31 cellular contexts compared by ENCODE assay signal in the genomic region with DNA sequence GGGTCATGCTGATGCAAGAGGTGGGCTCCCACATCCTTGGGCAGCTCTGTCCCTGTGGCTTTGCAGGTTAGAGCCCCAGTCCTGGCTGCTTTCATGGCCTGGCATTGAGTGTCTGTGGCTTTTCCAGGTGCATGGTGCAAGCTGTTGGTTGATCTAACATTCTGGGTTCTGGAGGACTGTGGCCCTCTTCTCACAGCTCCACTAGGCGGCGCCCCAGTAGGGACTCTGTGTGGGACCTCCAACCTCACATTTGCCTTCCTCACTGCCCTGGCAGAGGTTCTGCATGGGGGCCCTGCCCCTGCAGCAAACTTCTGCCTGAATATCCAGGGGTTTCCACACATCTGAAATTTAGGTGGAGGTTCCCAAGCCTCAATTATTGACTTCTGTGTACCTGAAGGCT.
DNase-seq lines count a peak whose midpoint lies in the region; ATAC-seq, FAIRE-seq and TF ChIP-seq lines count a peak whose summit lies in the region.
"Had no signal": no experiment of that assay in that cellular context is flagged by ENCODE, and none has a peak within 500 bp of the region (broad histone marks: within the 10 kb centered on the region; RNA-seq: fewer than 3 reads in every experiment).

No MANE protein-coding gene starts in this region.

- no peaks in the 10 kb centered on the region for H3K4me1 ChIP-seq in SK-N-SH (ENCODE audit: control insufficient read depth in 1 of 2, insufficient read depth in 2 of 2, low read depth in 1 of 2, low read length in 1 of 2)
- no peaks in the 10 kb centered on the region for H3K4me1 ChIP-seq in H1 (replicated peaks in 1 of 4; ENCODE audit: control insufficient read depth in 3 of 4, insufficient read depth in 4 of 4, low read length in 3 of 4)
- H3K4me1 ChIP-seq in tibial nerve: no peaks in the 10 kb centered on the region
- H3K4me1 ChIP-seq: BLaER1, gastroesophageal sphincter, lower lobe of right lung, upper lobe of left lung had no signal

- TF ChIP-seq CTCF in SK-N-SH (IDR thresholded peaks at IDR 0.05): peak; percentile 13; the same call in 1 of the 2 replicates
- peak; percentile 40 for TF ChIP-seq CTCF in GM12872 (IDR thresholded peaks at IDR 0.05; ENCODE audit: insufficient read depth, low read depth, low read length)
- TF ChIP-seq CTCF in H1 (IDR thresholded peaks at IDR 0.05; ENCODE audit: control extremely low read depth in 1 of 3, insufficient read depth in 1 of 3, low read depth in 1 of 3, low read length in 3 of 3): peak; percentile 25 to 32 (median 30)
- no peak for TF ChIP-seq CTCF in tibial nerve (IDR thresholded peaks at IDR 0.05)

- TF ChIP-seq RAD21 in SK-N-SH (IDR thresholded peaks at IDR 0.05; ENCODE audit: low read length) (no peak), H1 (IDR thresholded peaks at IDR 0.05 in 1 of 2, conservative IDR thresholded peaks at IDR 0.05 in 1 of 2; ENCODE audit: low read depth in 2 of 2, low read length in 2 of 2) (peak; percentile 42 to 47)

- H3K9me2 ChIP-seq in SK-N-SH: no peaks in the 10 kb centered on the region

- no peak overlapping the region for H3K4ac ChIP-seq in H1 (replicated peaks; ENCODE audit: insufficient read length, low read depth, low read length)

- H3K18ac ChIP-seq in H1 (ENCODE audit: extremely low read depth, low read length): no peak overlapping the region

- H3K27ac ChIP-seq in SK-N-SH (ENCODE audit: low read depth in 2 of 2, low read length in 1 of 2): no peak overlapping the region
- no peak overlapping the region for H3K27ac ChIP-seq in H1 (ENCODE audit: low read depth, low read length)
- no peak overlapping the region for H3K27ac ChIP-seq in tibial nerve
- H3K27ac ChIP-seq: BLaER1, gastroesophageal sphincter, HL-60, lower lobe of right lung, upper lobe of left lung had no signal

- no peak overlapping the region for H2BK120ac ChIP-seq in H1 (replicated peaks; ENCODE audit: low read depth, low read length)

- no peak for ATAC-seq in SK-N-SH treated with all-trans-retinoic acid at 6 μM for 48 hours
- ATAC-seq: esophagus mucosa, gastroesophageal sphincter, GM23338, lower lobe of right lung, mucosa of descending colon, sciatic nerve, T-cell had no signal

- H3K4me3 ChIP-seq in SK-N-SH (ENCODE audit: low read depth in 2 of 2, low read length in 1 of 2) (no peak overlapping the region), H1 (ENCODE audit: extremely low read depth in 1 of 4, insufficient read depth in 2 of 4, low read depth in 3 of 4, low read length in 4 of 4) (no peak overlapping the region), tibial nerve (no peak overlapping the region)
- H3K4me3 ChIP-seq: BLaER1, gastroesophageal sphincter, GM23338, lower lobe of right lung, MG63, mucosa of descending colon, upper lobe of left lung had no signal

- H3K14ac ChIP-seq in H1 (ENCODE audit: insufficient read length): no peak overlapping the region

- no peak overlapping the region for H2AFZ ChIP-seq in SK-N-SH (ENCODE audit: low read depth)
- no peak overlapping the region for H2AFZ ChIP-seq in H1 (ENCODE audit: low read length)

- intact Hi-C loops in head of caudate nucleus (cut with DNase I): no loop called here

- no peaks in the 10 kb centered on the region for H4K20me1 ChIP-seq in SK-N-SH (ENCODE audit: insufficient read depth)
- no peaks in the 10 kb centered on the region for H4K20me1 ChIP-seq in H1 (replicated peaks in 1 of 2; ENCODE audit: control insufficient read depth in 1 of 2, insufficient read depth in 2 of 2, low read length in 2 of 2)
- H4K20me1 ChIP-seq: BLaER1 had no signal

- no peak overlapping the region for H2BK5ac ChIP-seq in H1 (ENCODE audit: low read depth, low read length)

- no peak overlapping the region for H3K56ac ChIP-seq in H1 (replicated peaks; ENCODE audit: insufficient read length, low read depth, low read length)

- H2BK20ac ChIP-seq in H1 (ENCODE audit: low read length): no peak overlapping the region

- H4K91ac ChIP-seq in H1 (replicated peaks; ENCODE audit: insufficient read length, low read length): no peak overlapping the region

- TF ChIP-seq POLR2A in H1 (IDR thresholded peaks at IDR 0.05; ENCODE audit: control extremely low read depth in 1 of 2, low read depth in 2 of 2, low read length in 2 of 2): no peak
- no peak for TF ChIP-seq POLR2A in tibial nerve (IDR thresholded peaks at IDR 0.05)

- H4K5ac ChIP-seq in H1 (ENCODE audit: insufficient read length, low read depth, low read length): no peak overlapping the region

- H3K4me2 ChIP-seq in SK-N-SH (no peak overlapping the region), H1 (ENCODE audit: insufficient read depth in 1 of 2, low read depth in 2 of 2, low read length in 2 of 2) (no peak overlapping the region)
- H3K4me2 ChIP-seq: BLaER1, GM23338 had no signal

- TF ChIP-seq EP300 in SK-N-SH (IDR thresholded peaks at IDR 0.05; ENCODE audit: borderline replicate concordance in 1 of 2, low read depth in 1 of 2, low read length in 1 of 2) (no peak), H1 (IDR thresholded peaks at IDR 0.05; ENCODE audit: borderline replicate concordance in 1 of 2, low read depth in 2 of 2, low read length in 2 of 2) (no peak), tibial nerve (IDR thresholded peaks at IDR 0.05) (no peak)

- POLR2A ChIA-PET in SK-N-SH (lab: Yijun Ruan, JAX) (no interaction called here), H1 (lab: Charles Lee; ENCODE audit: partially characterized antibody) (no interaction called here)

- H4K8ac ChIP-seq in H1 (ENCODE audit: extremely low read depth, insufficient read depth, low read length): no peak overlapping the region

- no peak for FAIRE-seq in H1 (lab: Jason Lieb, UNC)
- FAIRE-seq: G401.6, keratinocyte, TTC549 had no signal

- DNase-seq in SK-N-SH: no peak
- peak; percentile 47 for DNase-seq in NAMALWA (ENCODE audit: low spot score)
- peak in 1 of 2 experiments; percentile 46 for DNase-seq in H1 (ENCODE audit: low read depth in 1 of 2, low spot score in 2 of 2)
- no peak for DNase-seq in head of caudate nucleus
- no peak for DNase-seq in effector CD4-positive, alpha-beta T cell
- DNase-seq in tibial nerve (ENCODE audit: low spot score in 2 of 2): no peak
- DNase-seq: activated naive CD8-positive, alpha-beta T cell treated with anti-CD3 and anti-CD28 coated beads, Interleukin-2, amount 10 ng/mL, durations not matched to agents 7 days and 5 days; effector memory CD4-positive, alpha-beta T cell; lower lobe of right lung; MG63; mucosa of descending colon; NCI-H1436 treated with DMSO at 0.1 percent for 48 hours; NCI-H2171 treated with DMSO at 0.1 percent for 48 hours; NCI-H526 treated with DMSO at 0.1 percent for 48 hours; posterior cingulate gyrus; Right ventricle myocardium superior; stimulated activated CD4-positive, alpha-beta T cell treated with anti-CD3 and anti-CD28 coated beads, Interleukin-15, amount 100 ng/mL, for 24 hours; stimulated activated CD8-positive, alpha-beta memory T cell treated with anti-CD3 and anti-CD28 coated beads, Interleukin-4, amount 100 ng/mL, for 48 hours; T-cell; upper lobe of left lung had no signal

- H3K9me3 ChIP-seq in SK-N-SH (no peaks in the 10 kb centered on the region), H1 (ENCODE audit: insufficient read depth in 2 of 2, low read depth in 1 of 2, low read length in 1 of 2) (peaks cover 6 to 16% of the 10 kb centered on the region in 2 experiments), tibial nerve (peaks cover 0 to 22% (median 6%) of the 10 kb centered on the region in 4 donors)

- no peak overlapping the region for H2BK12ac ChIP-seq in H1 (ENCODE audit: low read depth, low read length)

- no CpG with 5 or more reads among the region's 2 CpGs for WGBS in SK-N-SH (ENCODE audit: low lambda C conversion rate)
- WGBS in H1 (ENCODE audit: extremely low coverage in 1 of 2, insufficient coverage in 1 of 2, insufficient read length in 1 of 2, insufficient replicate concordance in 2 of 2, low coverage in 1 of 2, low lambda C conversion rate in 2 of 2, missing lambda C conversion rate in 1 of 2), 2 experiments: 57% methylated on average over 2 of the region's 2 CpGs; no CpG with 5 or more reads in 1 of the 2 experiments
- 90 to 100% methylated on average over 2 of the region's 2 CpGs for WGBS in tibial nerve, 2 donors

- CTCF ChIA-PET in SK-N-SH (lab: Yijun Ruan, JAX) (no interaction called here), H1 (lab: Charles Lee; ENCODE audit: partially characterized antibody) (interaction anchor here (0.7 kb wide), 1 partner anchor 1972 kb away, joined by 3 read pairs; no protein-coding TSS in a partner anchor)

- H2AK5ac ChIP-seq in H1 (ENCODE audit: low read depth, low read length): no peak overlapping the region

- H3K36me3 ChIP-seq in SK-N-SH (replicated peaks in 1 of 2; ENCODE audit: control insufficient read depth in 1 of 2, insufficient read depth in 2 of 2, low read length in 1 of 2) (no peaks in the 10 kb centered on the region), H1 (ENCODE audit: control insufficient read depth in 2 of 4, insufficient read depth in 4 of 4, low read length in 3 of 4) (no peaks in the 10 kb centered on the region), tibial nerve (no peaks in the 10 kb centered on the region)
- H3K36me3 ChIP-seq: BLaER1, gastroesophageal sphincter, lower lobe of right lung, MG63, upper lobe of left lung had no signal

- H3K27me3 ChIP-seq in SK-N-SH (ENCODE audit: insufficient read depth) (no peaks in the 10 kb centered on the region), H1 (replicated peaks in 1 of 4; ENCODE audit: control insufficient read depth in 3 of 4, extremely low read depth in 1 of 4, insufficient read depth in 3 of 4, low read length in 3 of 4) (no peaks in the 10 kb centered on the region), tibial nerve (no peaks in the 10 kb centered on the region)
- H3K27me3 ChIP-seq: BLaER1, gastroesophageal sphincter, MG63, upper lobe of left lung had no signal

- no peak overlapping the region for H2BK15ac ChIP-seq in H1 (ENCODE audit: low read length)

- no peaks in the 10 kb centered on the region for H3K79me2 ChIP-seq in SK-N-SH (ENCODE audit: insufficient read depth)
- no peaks in the 10 kb centered on the region for H3K79me2 ChIP-seq in H1 (ENCODE audit: control insufficient read depth in 1 of 2, insufficient read depth in 2 of 2, low read length in 2 of 2)

- no peaks in the 10 kb centered on the region for H3K23me2 ChIP-seq in H1 (ENCODE audit: low read depth, low read length)

- H3K23ac ChIP-seq in H1 (ENCODE audit: insufficient read length): no peak overlapping the region

- H3F3A ChIP-seq in SK-N-SH (replicated peaks; ENCODE audit: insufficient read depth): no peaks in the 10 kb centered on the region

- no peaks in the 10 kb centered on the region for H3K79me1 ChIP-seq in H1 (ENCODE audit: low read depth, low read length)

- no peak overlapping the region for H3K9ac ChIP-seq in SK-N-SH
- H3K9ac ChIP-seq in H1 (replicated peaks in 1 of 4; ENCODE audit: extremely low read depth in 1 of 4, low read depth in 3 of 4, low read length in 3 of 4): no peak overlapping the region; a peak in 1 of 7 replicates
- H3K9ac ChIP-seq: BLaER1 had no signal

TF ChIP-seq in SK-N-SH, 30 proteins besides CTCF, POLR2A, EP300 and RAD21 (continues in another document):
- no peak for TF ChIP-seq RFX5 (IDR thresholded peaks at IDR 0.05; ENCODE audit: low read length)
- no peak for TF ChIP-seq ELF1 (IDR thresholded peaks at IDR 0.05)

TF ChIP-seq in SK-N-SH treated with all-trans-retinoic acid at 6 μM for 48 hours, 23 proteins besides CTCF, POLR2A, EP300 and RAD21 (continues in another document):
- no peak for TF ChIP-seq PPARA (CRISPR knock-in tag; IDR thresholded peaks at IDR 0.05; ENCODE audit: borderline replicate concordance)

TF ChIP-seq in H1, 55 proteins besides CTCF, POLR2A, EP300 and RAD21 (continues in another document):
- TF ChIP-seq HDAC6 (IDR thresholded peaks at IDR 0.05; ENCODE audit: low read depth, low read length): no peak

Comparison
In these comparisons a context has a peak if more than half of its experiments do, and no peak if none do; other contexts are left out.
1. CTCF ChIP-seq: peak in SK-N-SH (single experiment), GM12872 (single experiment) and H1 (3 of 3); none in tibial nerve (0 of 5).
2. Of the 17 proteins assayed by ChIP-seq in both H1 and SK-N-SH: peak only in H1: RAD21; only in SK-N-SH: none; in both: CTCF; in neither: 15.